In genomic region chr12:85714425-85714824, GRCh38 we compare ENCODE assay signal across 7 cellular contexts.
"Had no signal": no experiment of that assay in that cellular context is flagged by ENCODE, and none has a peak within 500 bp of the region (broad histone marks: within the 10 kb centered on the region; RNA-seq: fewer than 3 reads in every experiment).

No MANE protein-coding gene starts in this region.

- H3K4me3 ChIP-seq: GM23248, HAP-1 had no signal

- H3K36me3 ChIP-seq: HAP-1 had no signal

- H3K9me3 ChIP-seq: HAP-1 had no signal

- DNase-seq: GM23248, GOT3, H7 had no signal

- FAIRE-seq: HTR-8/SVneo had no signal

- H3K27ac ChIP-seq: GM23248 had no signal

- H3K9ac ChIP-seq: GM23248 had no signal

- H3K4me1 ChIP-seq: HAP-1 had no signal

- H3K27me3 Mint-ChIP-seq: IgD-negative memory B cell had no signal

- H3K4me3 Mint-ChIP-seq: IgD-negative memory B cell had no signal

- H3K36me3 Mint-ChIP-seq: IgD-negative memory B cell had no signal

- ATAC-seq: HCT116 had no signal

- H3K4me1 Mint-ChIP-seq: IgD-negative memory B cell had no signal

- H3K27ac Mint-ChIP-seq: IgD-negative memory B cell had no signal

- H2AFZ ChIP-seq: GM23248 had no signal
